8 cellular contexts compared by ENCODE assay signal in genomic region chr3:125165189-125165947, GRCh38. TPM values are rescaled to one million over a fixed set of nuclear protein-coding genes. Genes with fewer than 3 reads are reported as not detected.
DNase-seq lines count a peak whose midpoint lies in the region; ATAC-seq and TF ChIP-seq lines count a peak whose summit lies in the region.

No MANE protein-coding gene starts in this region.

- H3K4me2 ChIP-seq in HCT116 (ENCODE audit: low read length) = no peak overlapping the region

- TF ChIP-seq CTCF in HCT116 (IDR thresholded peaks at IDR 0.05 in 2 of 3, conservative IDR thresholded peaks at IDR 0.05 in 1 of 3; ENCODE audit: borderline replicate concordance in 1 of 3, insufficient read depth in 1 of 3, low read depth in 2 of 3, low read length in 2 of 3) (peak; percentile 9 to 37 (median 31); a peak in 4 of 6 replicates), transverse colon (IDR thresholded peaks at IDR 0.05) (peak in 4 of 5 experiments; percentile 33 to 45 (median 40))

- H3K4me3 ChIP-seq in HCT116 (replicated peaks in 1 of 2; ENCODE audit: low read depth in 1 of 2, low read length in 2 of 2) (no peak overlapping the region), transverse colon (no peak overlapping the region)

- H3K9me3 ChIP-seq in HCT116 (ENCODE audit: control insufficient read depth in 1 of 2, insufficient read depth in 1 of 2, low read depth in 1 of 2, low read length in 2 of 2) = no peaks in the 10 kb centered on the region
- H3K9me3 ChIP-seq in transverse colon = no peaks in the 10 kb centered on the region

- no peak overlapping the region for H3K9ac ChIP-seq in HCT116 (ENCODE audit: low read length)

- in situ Hi-C loops in transverse colon (cut with MboI; ENCODE audit: low pct_ligation_motif_present in 1 of 4, low pct_unique_long_range_greater_than_20kb in 1 of 4, low sequenced_read_pairs in 3 of 4) = loop anchor here in 1 of 4 donors (25.0 kb wide), 1 partner anchor 272 kb away; no protein-coding TSS in a partner anchor

- no peak; the same call in 1 of the 2 replicates for TF ChIP-seq RAD21 in HCT116 (IDR thresholded peaks at IDR 0.05; ENCODE audit: low read depth)

- no peak overlapping the region for H2AFZ ChIP-seq in HCT116 (ENCODE audit: low read depth, low read length, poor library complexity, severe bottlenecking)

- POLR2A ChIA-PET in HCT116 (lab: Charles Lee) = no interaction called here

- H3K4me1 ChIP-seq in HCT116 (ENCODE audit: control insufficient read depth in 1 of 2, insufficient read depth in 2 of 2, low read length in 2 of 2) (no peaks in the 10 kb centered on the region), transverse colon (peaks cover 3 to 28% (median 13%) of the 10 kb centered on the region in 4 donors)

- BruUV-seq in HCT116 (replicated peaks; lab: Mats Ljungman, UMichigan) = no TSS peak

- TF ChIP-seq EP300 in transverse colon (IDR thresholded peaks at IDR 0.05; ENCODE audit: low read depth) = no peak

- intact Hi-C loops in HCT116 (cut with micrococcal nuclease) (no loop called here), transverse colon (cut with DNase I; ENCODE audit: low total_unique reads) (loop anchor here (10.0 kb wide), 1 partner anchor 171 kb away; no protein-coding TSS in a partner anchor)

- TF ChIP-seq POLR2A in HCT116 (IDR thresholded peaks at IDR 0.05; ENCODE audit: borderline replicate concordance, extremely low read depth, insufficient read depth, insufficient read length) (no peak), transverse colon (IDR thresholded peaks at IDR 0.05) (no peak)

- RAD21 ChIA-PET in HCT116 (lab: Charles Lee; ENCODE audit: low non-redundant PET in 1 of 2, low total read pairs in 2 of 2, uncharacterized antibody in 2 of 2, unreplicated experiment in 2 of 2) = no interaction called here

- H3K27me3 ChIP-seq in HCT116 (ENCODE audit: insufficient read depth, low read length) (no peaks in the 10 kb centered on the region), transverse colon (no peaks in the 10 kb centered on the region)

- H3K79me2 ChIP-seq in HCT116 (ENCODE audit: insufficient read depth, low read length) = no peaks in the 10 kb centered on the region

- no peaks in the 10 kb centered on the region for H4K20me1 ChIP-seq in HCT116 (ENCODE audit: insufficient read depth)

- DNase-seq in HCT116 (ENCODE audit: low read depth, low spot score) = no peak
- peak; percentile 63 for DNase-seq in amniotic epithelial cell (ENCODE audit: low read depth)
- DNase-seq in iris pigment epithelial cell (ENCODE audit: low read depth) = peak; percentile 47
- no peak for DNase-seq in transverse colon

- no peaks in the 10 kb centered on the region for H3K9me2 ChIP-seq in HCT116 (ENCODE audit: insufficient read depth)

- H3K27ac ChIP-seq in HCT116 (ENCODE audit: low read depth, low read length) (no peak overlapping the region), transverse colon (peak overlapping the region in 3 of 4 donors; percentile 56 to 63 (median 59))

- WGBS in transverse colon (ENCODE audit: low coverage in 1 of 2), 2 donors = 59 to 86% methylated on average over 3 to 15 of the region's 17 CpGs

- H3K36me3 ChIP-seq in HCT116 (ENCODE audit: control insufficient read depth in 1 of 2, insufficient read depth in 2 of 2, low read length in 2 of 2) = peaks cover 3 to 8% of the 10 kb centered on the region in 2 experiments; a peak in 2 of 4 replicates
- H3K36me3 ChIP-seq in transverse colon = no peaks in the 10 kb centered on the region

- CTCF ChIA-PET in HCT116 (lab: Charles Lee) = no interaction called here

- peak; percentile 72 for ATAC-seq in HCT116
- ATAC-seq in HG03045 (IDR thresholded peaks at IDR 0.05; ENCODE audit: unreplicated experiment) = no peak
- no peak for ATAC-seq in GM18517 (IDR thresholded peaks at IDR 0.05; ENCODE audit: unreplicated experiment)
- ATAC-seq in GM21381 (IDR thresholded peaks at IDR 0.05; ENCODE audit: unreplicated experiment) = no peak
- ATAC-seq in GM18867 (IDR thresholded peaks at IDR 0.05; ENCODE audit: unreplicated experiment) = no peak

TF ChIP-seq in HCT116, 20 proteins besides CTCF, POLR2A, EP300 and RAD21:
- TF ChIP-seq MAX (IDR thresholded peaks at IDR 0.05) (no peak), JUND (IDR thresholded peaks at IDR 0.05) (no peak), ZNF274 (IDR thresholded peaks at IDR 0.05; ENCODE audit: low read depth, low read length) (no peak), YY1 (IDR thresholded peaks at IDR 0.05; ENCODE audit: extremely low read depth, insufficient replicate concordance, low read depth, low read length) (no peak), TCF7L2 (IDR thresholded peaks at IDR 0.05; ENCODE audit: borderline replicate concordance, extremely low read depth, insufficient read depth, insufficient read length) (no peak), EGR1 (IDR thresholded peaks at IDR 0.05; ENCODE audit: low read depth) (no peak), EZH2phosphoT487 (IDR thresholded peaks at IDR 0.05; ENCODE audit: borderline replicate concordance) (no peak), POLR2AphosphoS5 (IDR thresholded peaks at IDR 0.05; ENCODE audit: low read depth, low read length) (no peak), SP1 (IDR thresholded peaks at IDR 0.05; ENCODE audit: low read depth) (no peak), ATF3 (IDR thresholded peaks at IDR 0.05) (no peak), EZH2 (IDR thresholded peaks at IDR 0.05) (no peak), CEBPB (IDR thresholded peaks at IDR 0.05; ENCODE audit: low read depth) (no peak), SRF (IDR thresholded peaks at IDR 0.05; ENCODE audit: low read depth) (no peak), FOSL1 (IDR thresholded peaks at IDR 0.05; ENCODE audit: low read depth) (no peak), ELF1 (IDR thresholded peaks at IDR 0.05; ENCODE audit: borderline replicate concordance, low read depth) (no peak), SIN3A (IDR thresholded peaks at IDR 0.05; ENCODE audit: low read depth) (no peak), REST (IDR thresholded peaks at IDR 0.05; ENCODE audit: low read depth) (no peak), ZBTB33 (IDR thresholded peaks at IDR 0.05; ENCODE audit: extremely low read depth, insufficient replicate concordance, low read length) (no peak), CBX3 (IDR thresholded peaks at IDR 0.05; ENCODE audit: low read depth) (no peak)

RNA-seq across cellular contexts. Expression of gene SLC12A8, which starts 47.2 kb away (rescaled TPM):
- 19.9 TPM for total RNA-seq in HCT116 (2021; ENCODE audit: unreplicated experiment)
- polyA plus RNA-seq in HCT116 (2012) = 9.4 and 13.0 TPM in 2 replicates
- 10 to 100 TPM in 1 of 4 donors, 1 to 10 TPM in 3; 5.4 to 10.5 (median 6.8) TPM for total RNA-seq in transverse colon

Comparison
In these comparisons a context has a peak if more than half of its experiments do, and no peak if none do; other contexts are left out.
1. DNase-seq: peak in amniotic epithelial cell (single experiment) and iris pigment epithelial cell (single experiment); none in HCT116 (single experiment) and transverse colon (single experiment).